Comparison of ENCODE assay signal across 1 cellular context in the genomic region with DNA sequence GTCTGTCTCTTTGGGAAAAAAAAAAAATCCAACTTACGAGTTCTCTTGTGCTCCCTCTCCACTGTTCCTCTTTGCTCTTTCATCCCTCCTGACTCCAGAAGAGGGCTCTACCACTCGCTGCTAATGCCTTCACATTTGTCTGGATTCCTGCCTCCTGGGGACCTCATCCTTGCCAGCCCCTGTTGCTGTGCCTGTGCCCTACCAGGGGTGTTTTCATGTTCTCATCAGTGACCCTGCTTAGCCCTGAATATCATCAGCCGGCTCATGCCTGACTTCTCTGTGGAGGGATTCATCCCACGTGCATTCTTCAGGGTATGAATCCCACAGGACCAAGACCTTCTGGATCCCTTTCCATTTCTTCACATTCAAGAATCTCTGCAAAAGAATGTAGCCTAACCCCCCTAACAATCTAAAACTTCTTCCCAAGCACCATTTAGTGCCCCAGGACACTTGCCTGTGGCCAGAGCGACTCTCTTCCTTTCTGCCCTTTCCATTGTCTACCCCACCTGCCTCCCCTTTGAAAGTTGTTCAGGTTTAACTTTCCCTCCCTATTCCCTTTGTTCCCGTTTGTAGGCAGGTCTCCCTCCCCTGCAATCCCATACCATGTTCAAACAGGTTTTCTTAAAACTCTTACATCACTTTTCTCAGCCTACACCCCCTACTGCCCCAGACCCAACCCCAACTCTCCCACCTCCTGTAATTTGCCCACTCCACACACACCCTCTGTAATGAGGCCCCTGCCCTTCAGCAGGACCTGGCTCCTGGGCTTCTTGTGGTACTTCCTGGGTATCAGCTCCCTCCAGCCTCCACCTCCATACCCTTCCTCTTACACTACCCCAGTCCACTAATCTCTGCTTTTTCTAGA.
TF ChIP-seq lines count a peak whose summit lies in the region.

No MANE protein-coding gene starts in this region.

TF ChIP-seq in HEK293, 187 proteins besides CTCF, POLR2A, EP300 and RAD21 (continued from another document and continues in another):
- TF ChIP-seq, protein P1, sequence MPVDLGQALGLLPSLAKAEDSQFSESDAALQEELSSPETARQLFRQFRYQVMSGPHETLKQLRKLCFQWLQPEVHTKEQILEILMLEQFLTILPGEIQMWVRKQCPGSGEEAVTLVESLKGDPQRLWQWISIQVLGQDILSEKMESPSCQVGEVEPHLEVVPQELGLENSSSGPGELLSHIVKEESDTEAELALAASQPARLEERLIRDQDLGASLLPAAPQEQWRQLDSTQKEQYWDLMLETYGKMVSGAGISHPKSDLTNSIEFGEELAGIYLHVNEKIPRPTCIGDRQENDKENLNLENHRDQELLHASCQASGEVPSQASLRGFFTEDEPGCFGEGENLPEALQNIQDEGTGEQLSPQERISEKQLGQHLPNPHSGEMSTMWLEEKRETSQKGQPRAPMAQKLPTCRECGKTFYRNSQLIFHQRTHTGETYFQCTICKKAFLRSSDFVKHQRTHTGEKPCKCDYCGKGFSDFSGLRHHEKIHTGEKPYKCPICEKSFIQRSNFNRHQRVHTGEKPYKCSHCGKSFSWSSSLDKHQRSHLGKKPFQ (tag by site-specific recombination; IDR thresholded peaks at IDR 0.05) = no peak
- no peak for TF ChIP-seq YY2 (tag by site-specific recombination; IDR thresholded peaks at IDR 0.05)
- TF ChIP-seq ZNF138 (tag by site-specific recombination; IDR thresholded peaks at IDR 0.05; ENCODE audit: borderline replicate concordance) = no peak
- TF ChIP-seq WT1 (tag by site-specific recombination; IDR thresholded peaks at IDR 0.05) = peak; percentile 18; the same call in 1 of the 2 replicates
- TF ChIP-seq, protein P2, sequence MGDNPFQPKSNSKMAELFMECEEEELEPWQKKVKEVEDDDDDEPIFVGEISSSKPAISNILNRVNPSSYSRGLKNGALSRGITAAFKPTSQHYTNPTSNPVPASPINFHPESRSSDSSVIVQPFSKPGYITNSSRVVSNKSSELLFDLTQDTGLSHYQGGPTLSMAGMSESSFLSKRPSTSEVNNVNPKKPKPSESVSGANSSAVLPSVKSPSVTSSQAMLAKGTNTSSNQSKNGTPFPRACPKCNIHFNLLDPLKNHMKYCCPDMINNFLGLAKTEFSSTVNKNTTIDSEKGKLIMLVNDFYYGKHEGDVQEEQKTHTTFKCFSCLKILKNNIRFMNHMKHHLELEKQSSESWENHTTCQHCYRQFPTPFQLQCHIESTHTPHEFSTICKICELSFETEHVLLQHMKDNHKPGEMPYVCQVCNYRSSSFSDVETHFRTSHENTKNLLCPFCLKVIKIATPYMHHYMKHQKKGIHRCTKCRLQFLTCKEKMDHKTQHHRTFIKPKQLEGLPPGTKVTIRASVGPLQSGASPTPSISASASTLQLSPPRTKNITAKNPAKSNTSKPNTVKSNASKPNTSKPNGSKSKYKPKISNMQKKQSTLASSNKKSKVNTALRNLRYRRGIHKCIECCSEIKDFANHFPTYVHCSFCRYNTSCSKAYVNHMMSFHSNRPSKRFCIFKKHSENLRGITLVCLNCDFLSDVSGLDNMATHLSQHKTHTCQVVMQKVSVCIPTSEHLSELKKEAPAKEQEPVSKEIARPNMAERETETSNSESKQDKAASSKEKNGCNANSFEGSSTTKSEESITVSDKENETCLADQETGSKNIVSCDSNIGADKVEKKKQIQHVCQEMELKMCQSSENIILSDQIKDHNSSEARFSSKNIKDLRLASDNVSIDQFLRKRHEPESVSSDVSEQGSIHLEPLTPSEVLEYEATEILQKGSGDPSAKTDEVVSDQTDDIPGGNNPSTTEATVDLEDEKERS (tag by site-specific recombination; IDR thresholded peaks at IDR 0.05) = no peak
- TF ChIP-seq SETDB1 (IDR thresholded peaks at IDR 0.05; ENCODE audit: insufficient read length, low read length) = no peak
- TF ChIP-seq ZNF155 (tag by site-specific recombination; IDR thresholded peaks at IDR 0.05) = no peak
- no peak for TF ChIP-seq AEBP2 (tag by site-specific recombination; IDR thresholded peaks at IDR 0.05; ENCODE audit: borderline replicate concordance)
- TF ChIP-seq ZNF157 (tag by site-specific recombination; IDR thresholded peaks at IDR 0.05) = no peak
- no peak for TF ChIP-seq ZXDB (tag by site-specific recombination; IDR thresholded peaks at IDR 0.05)
- no peak for TF ChIP-seq ZNF433 (tag by site-specific recombination; IDR thresholded peaks at IDR 0.05; ENCODE audit: low read depth)
- TF ChIP-seq ZNF600 (tag by site-specific recombination; IDR thresholded peaks at IDR 0.05) = peak; percentile 27; the same call in 1 of the 2 replicates
- TF ChIP-seq ZNF571 (tag by site-specific recombination; IDR thresholded peaks at IDR 0.05) = no peak
- TF ChIP-seq TCF7L2 (IDR thresholded peaks at IDR 0.05; ENCODE audit: borderline replicate concordance, low read depth, low read length) = no peak
- TF ChIP-seq ZNF561 (tag by site-specific recombination; IDR thresholded peaks at IDR 0.05; ENCODE audit: borderline replicate concordance) = no peak
- no peak for TF ChIP-seq ZNF221 (tag by site-specific recombination; IDR thresholded peaks at IDR 0.05; ENCODE audit: borderline replicate concordance)
- TF ChIP-seq, protein P3, sequence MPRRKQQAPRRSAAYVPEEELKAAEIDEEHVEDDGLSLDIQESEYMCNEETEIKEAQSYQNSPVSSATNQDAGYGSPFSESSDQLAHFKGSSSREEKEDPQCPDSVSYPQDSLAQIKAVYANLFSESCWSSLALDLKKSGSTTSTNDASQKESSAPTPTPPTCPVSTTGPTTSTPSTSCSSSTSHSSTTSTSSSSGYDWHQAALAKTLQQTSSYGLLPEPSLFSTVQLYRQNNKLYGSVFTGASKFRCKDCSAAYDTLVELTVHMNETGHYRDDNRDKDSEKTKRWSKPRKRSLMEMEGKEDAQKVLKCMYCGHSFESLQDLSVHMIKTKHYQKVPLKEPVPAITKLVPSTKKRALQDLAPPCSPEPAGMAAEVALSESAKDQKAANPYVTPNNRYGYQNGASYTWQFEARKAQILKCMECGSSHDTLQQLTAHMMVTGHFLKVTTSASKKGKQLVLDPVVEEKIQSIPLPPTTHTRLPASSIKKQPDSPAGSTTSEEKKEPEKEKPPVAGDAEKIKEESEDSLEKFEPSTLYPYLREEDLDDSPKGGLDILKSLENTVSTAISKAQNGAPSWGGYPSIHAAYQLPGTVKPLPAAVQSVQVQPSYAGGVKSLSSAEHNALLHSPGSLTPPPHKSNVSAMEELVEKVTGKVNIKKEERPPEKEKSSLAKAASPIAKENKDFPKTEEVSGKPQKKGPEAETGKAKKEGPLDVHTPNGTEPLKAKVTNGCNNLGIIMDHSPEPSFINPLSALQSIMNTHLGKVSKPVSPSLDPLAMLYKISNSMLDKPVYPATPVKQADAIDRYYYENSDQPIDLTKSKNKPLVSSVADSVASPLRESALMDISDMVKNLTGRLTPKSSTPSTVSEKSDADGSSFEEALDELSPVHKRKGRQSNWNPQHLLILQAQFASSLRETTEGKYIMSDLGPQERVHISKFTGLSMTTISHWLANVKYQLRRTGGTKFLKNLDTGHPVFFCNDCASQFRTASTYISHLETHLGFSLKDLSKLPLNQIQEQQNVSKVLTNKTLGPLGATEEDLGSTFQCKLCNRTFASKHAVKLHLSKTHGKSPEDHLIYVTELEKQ (tag by site-specific recombination; IDR thresholded peaks at IDR 0.05; ENCODE audit: borderline replicate concordance) = no peak
- TF ChIP-seq ZNF19 (tag by site-specific recombination; IDR thresholded peaks at IDR 0.05; ENCODE audit: low read depth) = no peak
- no peak for TF ChIP-seq ZNF610 (tag by site-specific recombination; IDR thresholded peaks at IDR 0.05; ENCODE audit: borderline replicate concordance)
- TF ChIP-seq ZNF23 (tag by site-specific recombination; IDR thresholded peaks at IDR 0.05; ENCODE audit: borderline replicate concordance) = no peak
- TF ChIP-seq SP3 (tag by site-specific recombination; IDR thresholded peaks at IDR 0.05) = no peak
- no peak for TF ChIP-seq ZNF132 (tag by site-specific recombination; IDR thresholded peaks at IDR 0.05; ENCODE audit: borderline replicate concordance)
- TF ChIP-seq ZNF791 (tag by site-specific recombination; IDR thresholded peaks at IDR 0.05) = no peak
- no peak for TF ChIP-seq ZNF174 (tag by site-specific recombination; IDR thresholded peaks at IDR 0.05)
- no peak for TF ChIP-seq ZNF302 (tag by site-specific recombination; IDR thresholded peaks at IDR 0.05; ENCODE audit: low read depth)
- no peak for TF ChIP-seq ZNF426 (tag by site-specific recombination; IDR thresholded peaks at IDR 0.05)
- no peak for TF ChIP-seq KLF10 (tag by site-specific recombination; IDR thresholded peaks at IDR 0.05)
- no peak for TF ChIP-seq ZNF175 (tag by site-specific recombination; IDR thresholded peaks at IDR 0.05)
- TF ChIP-seq HIC1 (tag by site-specific recombination; IDR thresholded peaks at IDR 0.05) = no peak
- peak; percentile 74 for TF ChIP-seq PRDM1 (tag by site-specific recombination; IDR thresholded peaks at IDR 0.05)
- no peak for TF ChIP-seq ZNF274 (IDR thresholded peaks at IDR 0.05; ENCODE audit: low read length)
- no peak for TF ChIP-seq ZNF274 (tag by site-specific recombination; IDR thresholded peaks at IDR 0.05; ENCODE audit: borderline replicate concordance)
- no peak for TF ChIP-seq ZNF202 (tag by site-specific recombination; IDR thresholded peaks at IDR 0.05; ENCODE audit: borderline replicate concordance)
- no peak for TF ChIP-seq REST (tag by site-specific recombination; IDR thresholded peaks at IDR 0.05)
- no peak for TF ChIP-seq ZNF544 (tag by site-specific recombination; IDR thresholded peaks at IDR 0.05)
- TF ChIP-seq BCL6B (tag by site-specific recombination; IDR thresholded peaks at IDR 0.05) = no peak
- TF ChIP-seq, protein P4, sequence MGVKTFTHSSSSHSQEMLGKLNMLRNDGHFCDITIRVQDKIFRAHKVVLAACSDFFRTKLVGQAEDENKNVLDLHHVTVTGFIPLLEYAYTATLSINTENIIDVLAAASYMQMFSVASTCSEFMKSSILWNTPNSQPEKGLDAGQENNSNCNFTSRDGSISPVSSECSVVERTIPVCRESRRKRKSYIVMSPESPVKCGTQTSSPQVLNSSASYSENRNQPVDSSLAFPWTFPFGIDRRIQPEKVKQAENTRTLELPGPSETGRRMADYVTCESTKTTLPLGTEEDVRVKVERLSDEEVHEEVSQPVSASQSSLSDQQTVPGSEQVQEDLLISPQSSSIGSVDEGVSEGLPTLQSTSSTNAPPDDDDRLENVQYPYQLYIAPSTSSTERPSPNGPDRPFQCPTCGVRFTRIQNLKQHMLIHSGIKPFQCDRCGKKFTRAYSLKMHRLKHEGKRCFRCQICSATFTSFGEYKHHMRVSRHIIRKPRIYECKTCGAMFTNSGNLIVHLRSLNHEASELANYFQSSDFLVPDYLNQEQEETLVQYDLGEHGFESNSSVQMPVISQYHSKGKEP (tag by site-specific recombination; IDR thresholded peaks at IDR 0.05) = no peak
- no peak for TF ChIP-seq ZNF239 (tag by site-specific recombination; IDR thresholded peaks at IDR 0.05)
- TF ChIP-seq ZNF777 (tag by site-specific recombination; IDR thresholded peaks at IDR 0.05; ENCODE audit: borderline replicate concordance) = no peak
